Comparison of ENCODE assay signal across 15 cellular contexts in the genomic region with DNA sequence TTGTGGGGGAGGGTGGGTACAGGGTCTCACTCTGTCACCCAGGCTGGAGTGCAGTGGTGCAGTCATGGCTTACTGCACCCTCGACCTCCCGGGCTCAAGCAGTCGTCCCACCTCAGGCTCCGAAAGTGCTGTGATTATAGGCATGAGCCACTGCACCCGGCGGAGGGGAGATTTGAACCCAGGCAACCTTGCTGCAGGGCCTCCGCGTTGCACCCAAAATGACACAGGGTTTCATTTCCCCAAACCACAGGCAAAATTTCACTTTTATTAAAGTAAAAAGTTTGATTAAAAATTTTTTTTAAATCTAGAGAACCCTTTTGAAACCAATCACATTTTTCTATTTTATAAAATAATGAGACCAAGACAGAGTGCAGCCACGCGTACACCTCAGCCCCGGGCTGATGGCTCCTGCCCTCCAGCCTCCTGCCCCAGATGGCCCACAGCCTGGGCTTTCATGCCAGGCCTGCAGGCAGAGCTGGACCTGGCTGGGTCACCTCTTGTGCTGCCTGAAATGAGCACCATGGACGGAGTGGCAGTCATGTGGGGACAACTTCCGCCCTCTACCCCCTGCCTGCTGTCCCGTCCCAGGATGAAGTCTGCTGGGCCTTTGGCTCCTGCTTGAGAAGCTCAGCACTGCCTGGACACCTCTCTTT. TPM values are rescaled to one million over a fixed set of nuclear protein-coding genes. Genes with fewer than 3 reads are reported as not detected.
DNase-seq lines count a peak whose midpoint lies in the region; ATAC-seq and TF ChIP-seq lines count a peak whose summit lies in the region.
"Had no signal": no experiment of that assay in that cellular context is flagged by ENCODE, and none has a peak within 500 bp of the region (broad histone marks: within the 10 kb centered on the region; RNA-seq: fewer than 3 reads in every experiment).

No MANE protein-coding gene starts in this region.

- peak overlapping the region; percentile 38 for H3K9ac ChIP-seq in Loucy (ENCODE audit: low read depth, low read length, poor library complexity, severe bottlenecking)

- H3K9me3 ChIP-seq in Loucy (ENCODE audit: insufficient read depth, low read depth, low read length) (no peaks in the 10 kb centered on the region), spleen (no peaks in the 10 kb centered on the region)
- H3K9me3 ChIP-seq: MG63, tibial nerve had no signal

- intact Hi-C loops in spleen (cut with DNase I; ENCODE audit: low total_unique reads): no loop called here

- H4K20me1 ChIP-seq in Loucy (ENCODE audit: insufficient read depth, low read length, poor library complexity, severe bottlenecking): no peaks in the 10 kb centered on the region

- peak overlapping the region; percentile 90 for H3K27ac Mint-ChIP-seq in activated CD8-positive, alpha-beta memory T cell treated with anti-CD3 and anti-CD28 coated beads, Interleukin-2, amount 10 ng/mL, durations not matched to agents 7 days and 5 days
- H3K27ac Mint-ChIP-seq in activated naive CD8-positive, alpha-beta T cell treated with anti-CD3 and anti-CD28 coated beads, Interleukin-2, amount 50 U/mL, for 24 hours: peak overlapping the region; percentile 89

- H2AFZ ChIP-seq in Loucy (ENCODE audit: low read length): no peak overlapping the region

- H3K4me1 ChIP-seq in Loucy (ENCODE audit: insufficient read depth, low read length, poor library complexity, severe bottlenecking) (peaks cover 53% of the 10 kb centered on the region), spleen (peaks cover 0 to 91% (median 48%) of the 10 kb centered on the region in 6 donors)
- H3K4me1 ChIP-seq: tibial nerve had no signal

- H3K9me2 ChIP-seq in Loucy (replicated peaks; ENCODE audit: low read depth, low read length): no peaks in the 10 kb centered on the region

- TF ChIP-seq POLR2A in spleen (IDR thresholded peaks at IDR 0.05): no peak

- H3K27me3 ChIP-seq in Loucy (ENCODE audit: insufficient read depth, low read length, poor library complexity, severe bottlenecking): no peaks in the 10 kb centered on the region
- no peaks in the 10 kb centered on the region for H3K27me3 ChIP-seq in spleen (replicated peaks in 1 of 7)
- H3K27me3 ChIP-seq: MG63, tibial nerve had no signal

- no peak for ATAC-seq in activated CD8-positive, alpha-beta memory T cell treated with anti-CD3 and anti-CD28 coated beads, Interleukin-2, amount 10 ng/mL, durations not matched to agents 7 days and 5 days
- no peak for ATAC-seq in activated naive CD8-positive, alpha-beta T cell treated with anti-CD3 and anti-CD28 coated beads, Interleukin-2, amount 50 U/mL, for 24 hours
- ATAC-seq in GM19328 (IDR thresholded peaks at IDR 0.05; ENCODE audit: unreplicated experiment): no peak

- no peaks in the 10 kb centered on the region for H3K79me2 ChIP-seq in Loucy (ENCODE audit: insufficient read depth, low read length)

- H3K4me1 Mint-ChIP-seq in activated CD8-positive, alpha-beta memory T cell treated with anti-CD3 and anti-CD28 coated beads, Interleukin-2, amount 10 ng/mL, durations not matched to agents 7 days and 5 days: peaks cover 95% of the 10 kb centered on the region
- H3K4me1 Mint-ChIP-seq in activated naive CD8-positive, alpha-beta T cell treated with anti-CD3 and anti-CD28 coated beads, Interleukin-2, amount 50 U/mL, for 24 hours: peaks cover 84% of the 10 kb centered on the region

- H3K36me3 ChIP-seq in Loucy (ENCODE audit: insufficient read depth, low read length) (no peaks in the 10 kb centered on the region), spleen (peaks cover 0 to 97% (median 29%) of the 10 kb centered on the region in 6 donors)

- H3K4me3 ChIP-seq in Loucy (ENCODE audit: low read length, poor library complexity, severe bottlenecking) (no peak overlapping the region), spleen (no peak overlapping the region)
- H3K4me3 ChIP-seq: MG63, SK-N-MC, tibial nerve had no signal

- peak overlapping the region in 5 of 8 donors; percentile 23 to 91 (median 81) for H3K27ac ChIP-seq in spleen
- H3K27ac ChIP-seq: SK-N-MC had no signal

- H3K4me3 Mint-ChIP-seq in activated CD8-positive, alpha-beta memory T cell treated with anti-CD3 and anti-CD28 coated beads, Interleukin-2, amount 10 ng/mL, durations not matched to agents 7 days and 5 days: peak overlapping the region; percentile 2
- H3K4me3 Mint-ChIP-seq in activated naive CD8-positive, alpha-beta T cell treated with anti-CD3 and anti-CD28 coated beads, Interleukin-2, amount 50 U/mL, for 24 hours: peak overlapping the region; percentile 1
- H3K4me3 Mint-ChIP-seq: nephron progenitor cell had no signal

- TF ChIP-seq CTCF in Loucy (conservative IDR thresholded peaks at IDR 0.05; ENCODE audit: low read length): no peak
- TF ChIP-seq CTCF in spleen (IDR thresholded peaks at IDR 0.05 in 8 of 11, conservative IDR thresholded peaks at IDR 0.05 in 3 of 11): no peak

- CTCF ChIA-PET in activated CD8-positive, alpha-beta memory T cell treated with anti-CD3 and anti-CD28 coated beads, Interleukin-2, amount 10 ng/mL, durations not matched to agents 7 days and 5 days (lab: Charles Lee): interaction anchor here (0.6 to 12.0 kb wide), 4 partner anchors 11 to 27 kb away, joined by 3 to 110 read pairs (median 3); no protein-coding TSS in a partner anchor

- no peaks in the 10 kb centered on the region for H3F3A ChIP-seq in Loucy (ENCODE audit: low read depth)

- no peak overlapping the region for H3K4me2 ChIP-seq in Loucy (ENCODE audit: low read depth, low read length, poor library complexity, severe bottlenecking)

- DNase-seq in activated CD8-positive, alpha-beta memory T cell treated with anti-CD3 and anti-CD28 coated beads, Interleukin-2, amount 10 ng/mL, durations not matched to agents 7 days and 5 days: no peak
- DNase-seq in activated CD8-positive, alpha-beta memory T cell treated with anti-CD3 and anti-CD28 coated beads, Interleukin-2, amount 50 U/mL, for 4 hours: no peak
- no peak for DNase-seq in activated naive CD8-positive, alpha-beta T cell treated with anti-CD3 and anti-CD28 coated beads, Interleukin-2, amount 50 U/mL, for 24 hours
- DNase-seq in spleen (no peak), DMS53 treated with DMSO at 0.1 percent for 48 hours (lab: John Stamatoyannopoulos, UW; ENCODE audit: unreplicated experiment) (no peak), Ammon's horn (ENCODE audit: low spot score) (no peak)
- DNase-seq: kidney glomerular epithelial cell, MG63, NCI-H187, NCI-H345, nephron progenitor cell had no signal

- 67 to 81% (median 71%) methylated on average over 14 of the region's 14 CpGs for WGBS in spleen, 5 donors

- H3K9me3 Mint-ChIP-seq in activated CD8-positive, alpha-beta memory T cell treated with anti-CD3 and anti-CD28 coated beads, Interleukin-2, amount 10 ng/mL, durations not matched to agents 7 days and 5 days (ENCODE audit: low read depth): no peaks in the 10 kb centered on the region
- H3K9me3 Mint-ChIP-seq in activated naive CD8-positive, alpha-beta T cell treated with anti-CD3 and anti-CD28 coated beads, Interleukin-2, amount 50 U/mL, for 24 hours: no peaks in the 10 kb centered on the region
- H3K9me3 Mint-ChIP-seq: nephron progenitor cell had no signal

- no peaks in the 10 kb centered on the region for H3K27me3 Mint-ChIP-seq in activated CD8-positive, alpha-beta memory T cell treated with anti-CD3 and anti-CD28 coated beads, Interleukin-2, amount 10 ng/mL, durations not matched to agents 7 days and 5 days
- no peaks in the 10 kb centered on the region for H3K27me3 Mint-ChIP-seq in activated naive CD8-positive, alpha-beta T cell treated with anti-CD3 and anti-CD28 coated beads, Interleukin-2, amount 50 U/mL, for 24 hours

- peaks cover 61% of the 10 kb centered on the region for H3K36me3 Mint-ChIP-seq in activated CD8-positive, alpha-beta memory T cell treated with anti-CD3 and anti-CD28 coated beads, Interleukin-2, amount 10 ng/mL, durations not matched to agents 7 days and 5 days
- peaks cover 36% of the 10 kb centered on the region for H3K36me3 Mint-ChIP-seq in activated naive CD8-positive, alpha-beta T cell treated with anti-CD3 and anti-CD28 coated beads, Interleukin-2, amount 50 U/mL, for 24 hours (ENCODE audit: low read depth)

RNA-seq across cellular contexts. Expression of a gene that starts 30.5 kb away (rescaled TPM):
- total RNA-seq in activated CD8-positive, alpha-beta memory T cell treated with anti-CD3 and anti-CD28 coated beads, Interleukin-2, amount 10 ng/mL, durations not matched to agents 7 days and 5 days: 100 to 1,000 TPM; 114 to 155 TPM
- total RNA-seq in spleen: 10 to 100 TPM; 29.7 to 55.3 (median 39.4) TPM
- 10 to 100 TPM; 38.1 to 83.7 (median 67.6) TPM for polyA plus RNA-seq in spleen

RNA-seq across cellular contexts. Expression of a gene that starts 30.7 kb away (rescaled TPM):
- 10 to 100 TPM; 77.7 to 90.2 TPM for total RNA-seq in activated CD8-positive, alpha-beta memory T cell treated with anti-CD3 and anti-CD28 coated beads, Interleukin-2, amount 10 ng/mL, durations not matched to agents 7 days and 5 days
- total RNA-seq in spleen: 100 to 1,000 TPM in 1 of 7 donors, 10 to 100 TPM in 6; 35.6 to 105 (median 47.3) TPM
- 10 to 100 TPM; 51.5 to 68.9 (median 66.3) TPM for polyA plus RNA-seq in spleen

RNA-seq across cellular contexts. Expression of a gene that starts 41.9 kb away (rescaled TPM):
- total RNA-seq in activated CD8-positive, alpha-beta memory T cell treated with anti-CD3 and anti-CD28 coated beads, Interleukin-2, amount 10 ng/mL, durations not matched to agents 7 days and 5 days: 10 to 100 TPM; 56.1 to 69.6 TPM
- 10 to 100 TPM; 27.7 to 49.5 (median 32.5) TPM for total RNA-seq in spleen
- polyA plus RNA-seq in spleen: 10 to 100 TPM; 13.3 to 20.0 (median 16.5) TPM
